ENCODE assay signal across 1 cellular context in genomic region chr16:67565470-67566100, GRCh38.
TF ChIP-seq lines count a peak whose summit lies in the region.

No MANE protein-coding gene starts in this region.

TF ChIP-seq in HepG2, 621 proteins besides CTCF, POLR2A, EP300 and RAD21:
- 0 out of 2 replicates have a peak, but pooled peaks have one; percentile 37 for TF ChIP-seq ZNF770 (CRISPR knock-in tag; IDR thresholded peaks at IDR 0.05)
- TF ChIP-seq ZNF121 (CRISPR knock-in tag; IDR thresholded peaks at IDR 0.05) = peak; percentile 75
- no peak for TF ChIP-seq ZNF878 (CRISPR knock-in tag; IDR thresholded peaks at IDR 0.05)
- TF ChIP-seq ZBTB40 (IDR thresholded peaks at IDR 0.05) = peak; percentile 44
- peak; percentile 51; the same call in 1 of the 2 replicates for TF ChIP-seq ZBTB40 (CRISPR knock-in tag; IDR thresholded peaks at IDR 0.05)
